ENCODE assay signal across 8 cellular contexts in genomic region chr6:31829633-31830492, GRCh38. TPM values are rescaled to one million over a fixed set of nuclear protein-coding genes. Genes with fewer than 3 reads are reported as not detected.
DNase-seq lines count a peak whose midpoint lies in the region; ATAC-seq, FAIRE-seq and TF ChIP-seq lines count a peak whose summit lies in the region.

No MANE protein-coding gene starts in this region.

- H4K20me1 ChIP-seq in smooth muscle cell (ENCODE audit: low read depth), result peaks cover 5% of the 10 kb centered on the region

- peak; percentile 80 for FAIRE-seq in A204.1 (lab: Jason Lieb, UNC)

- peaks cover 49% of the 10 kb centered on the region in 2 donors for H3K4me1 Mint-ChIP-seq in immature natural killer cell

- peaks cover 23% of the 10 kb centered on the region for H3K79me2 ChIP-seq in smooth muscle cell (ENCODE audit: low read depth)

- peak overlapping the region; percentile 70 for H3K9ac ChIP-seq in smooth muscle cell (ENCODE audit: low read depth)

- H3K4me3 ChIP-seq in ascending aorta, result peak overlapping the region; percentile 73 to 82
- H3K4me3 ChIP-seq in smooth muscle cell, result peak overlapping the region; percentile 86

- H3K4me1 ChIP-seq in ascending aorta (peaks cover 16 to 35% of the 10 kb centered on the region in 2 donors), smooth muscle cell (ENCODE audit: low read depth) (peaks cover 9% of the 10 kb centered on the region)

- H3K27ac ChIP-seq in ascending aorta (peak overlapping the region; percentile 63 to 79), smooth muscle cell (ENCODE audit: low read depth) (no peak overlapping the region)

- DNase-seq in GF-D8 (lab: John Stamatoyannopoulos, UW), result peak; percentile 42
- DNase-seq in NCI-H446 treated with DMSO at 0.1 percent for 48 hours (lab: John Stamatoyannopoulos, UW), result peak; percentile 23
- no peak for DNase-seq in ascending aorta (ENCODE audit: low spot score in 2 of 2)
- DNase-seq in immature natural killer cell, result peak; percentile 53 to 56 (median 55)
- DNase-seq in smooth muscle cell (lab: John Stamatoyannopoulos, UW; ENCODE audit: unreplicated experiment), result no peak

- peaks cover 17% of the 10 kb centered on the region for H3F3A ChIP-seq in smooth muscle cell (ENCODE audit: low read depth)

- H3K27me3 ChIP-seq in ascending aorta (no peaks in the 10 kb centered on the region), smooth muscle cell (ENCODE audit: low read depth) (no peaks in the 10 kb centered on the region)

- H3K9me3 Mint-ChIP-seq in immature natural killer cell, result no peaks in the 10 kb centered on the region

- H3K4me3 Mint-ChIP-seq in immature natural killer cell, result peak overlapping the region; percentile 86 to 95 (median 87)

- ATAC-seq in GM21717 (IDR thresholded peaks at IDR 0.05; ENCODE audit: unreplicated experiment) (no peak), HG03571 (IDR thresholded peaks at IDR 0.05; ENCODE audit: unreplicated experiment) (no peak)

- no peaks in the 10 kb centered on the region for H3K36me3 ChIP-seq in ascending aorta
- H3K36me3 ChIP-seq in smooth muscle cell (ENCODE audit: low read depth), result no peaks in the 10 kb centered on the region

- H3K4me2 ChIP-seq in smooth muscle cell, result peak overlapping the region; percentile 94

- no peak overlapping the region for H2AFZ ChIP-seq in smooth muscle cell (ENCODE audit: low read depth)

- H3K27ac Mint-ChIP-seq in immature natural killer cell, result peak overlapping the region; percentile 76 to 93 (median 92)

- TF ChIP-seq CTCF in ascending aorta (IDR thresholded peaks at IDR 0.05) (peak; percentile 22 to 46 (median 31)), smooth muscle cell (IDR thresholded peaks at IDR 0.05; ENCODE audit: borderline replicate concordance, insufficient read depth, poor library complexity, severe bottlenecking) (peak; percentile 48)

- WGBS in smooth muscle cell (ENCODE audit: low lambda C conversion rate), result 2% methylated on average over 19 of the region's 20 CpGs

- H3K36me3 Mint-ChIP-seq in immature natural killer cell, result no peaks in the 10 kb centered on the region

- intact Hi-C loops in ascending aorta (cut with DNase I), result loop anchor here (1.0 to 10.0 kb wide), 4 partner anchors 57 to 285 kb away; partner anchors contain the start of genes ATP6V1G2, CSNK2B, DDX39B and LY6G5B

- H3K9me3 ChIP-seq in ascending aorta (no peaks in the 10 kb centered on the region), smooth muscle cell (replicated peaks; ENCODE audit: low read depth) (no peaks in the 10 kb centered on the region)

- peaks cover 5 to 8% (median 5%) of the 10 kb centered on the region in 3 donors for H3K27me3 Mint-ChIP-seq in immature natural killer cell (ENCODE audit: low read depth in 3 of 3)

RNA-seq across cellular contexts. Expression of gene HSPA1B, which starts 2.3 kb away (rescaled TPM):
- total RNA-seq in ascending aorta (613 TPM), smooth muscle cell (33.6 and 43.1 TPM in 2 replicates)
- polyA plus RNA-seq in immature natural killer cell (1 to 10 TPM; 1.5 to 3.2 (median 1.9) TPM), smooth muscle cell (30.7 and 36.7 TPM in 2 replicates)

RNA-seq across cellular contexts. Expression of gene HSPA1A, which starts 14.5 kb away (rescaled TPM):
- 288 TPM for total RNA-seq in ascending aorta
- polyA plus RNA-seq in immature natural killer cell, result 10 to 100 TPM in 2 of 3 donors, 1 to 10 TPM in 1; 9.7 to 81.3 (median 22.5) TPM
- total RNA-seq in smooth muscle cell, result 52.6 and 59.5 TPM in 2 replicates
- 61.2 and 71.6 TPM in 2 replicates for polyA plus RNA-seq in smooth muscle cell

RNA-seq across cellular contexts. Expression of gene HSPA1L, which starts 14.8 kb away (rescaled TPM):
- total RNA-seq in ascending aorta, result not detected
- 1 to 10 TPM in 2 of 3 donors, under 1 TPM in 1; 0.70 to 3.8 (median 2.4) TPM for polyA plus RNA-seq in immature natural killer cell
- total RNA-seq in smooth muscle cell, result 0.63 and 0.94 TPM in 2 replicates
- 0.19 and 1.0 TPM in 2 replicates for polyA plus RNA-seq in smooth muscle cell

RNA-seq across cellular contexts. Expression of gene LSM2, which starts 23.1 kb away (rescaled TPM):
- total RNA-seq in ascending aorta, result 61.3 TPM
- 10 to 100 TPM; 77.7 to 97.1 (median 94.6) TPM for polyA plus RNA-seq in immature natural killer cell
- 62.0 and 91.2 TPM in 2 replicates for total RNA-seq in smooth muscle cell
- polyA plus RNA-seq in smooth muscle cell, result 73.6 and 81.6 TPM in 2 replicates

RNA-seq across cellular contexts. Expression of gene NEU1, which starts 32.8 kb away (rescaled TPM):
- total RNA-seq in ascending aorta (21.6 TPM), smooth muscle cell (40.0 and 47.5 TPM in 2 replicates)
- polyA plus RNA-seq in immature natural killer cell (10 to 100 TPM; 37.5 to 44.9 (median 40.5) TPM), smooth muscle cell (52.1 and 52.7 TPM in 2 replicates)

Comparison
In these comparisons a context has a peak if more than half of its experiments do, and no peak if none do; other contexts are left out.
1. DNase-seq: peak in GF-D8 (single experiment), NCI-H446 treated with DMSO at 0.1 percent for 48 hours (single experiment) and immature natural killer cell (3 of 3); none in ascending aorta (0 of 2) and smooth muscle cell (single experiment).
2. RNA of gene HSPA1B, which starts 2.3 kb away (total RNA-seq): 613 TPM in ascending aorta (single experiment); 33.6 to 43.1 TPM in smooth muscle cell; every median in the first group is over 10 times any median in the second.